ENCODE assay signal across 26 cellular contexts in the genomic region with DNA sequence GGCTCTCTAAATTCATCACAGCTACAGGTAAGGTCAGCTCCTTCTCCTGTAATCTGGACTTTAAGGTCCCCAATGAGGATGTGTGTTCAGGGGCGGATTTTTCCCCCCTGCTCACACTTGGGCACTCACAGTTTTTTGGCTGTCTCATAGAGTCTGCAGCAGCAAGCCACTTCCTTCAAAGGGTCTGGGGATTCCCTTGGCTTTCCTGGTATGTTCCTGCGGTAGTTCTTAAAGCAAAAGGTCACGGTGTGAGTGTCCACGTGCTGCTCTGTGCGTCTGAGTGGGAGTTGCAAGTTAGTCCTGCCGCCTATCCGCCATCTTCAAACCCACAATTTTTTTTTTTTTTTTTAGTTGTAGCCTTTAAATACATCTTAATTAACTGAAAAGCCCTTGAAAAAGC. TPM values are rescaled to one million over a fixed set of nuclear protein-coding genes. Genes with fewer than 3 reads are reported as not detected.
DNase-seq lines count a peak whose midpoint lies in the region; ATAC-seq and TF ChIP-seq lines count a peak whose summit lies in the region.
"Had no signal": no experiment of that assay in that cellular context is flagged by ENCODE, and none has a peak within 500 bp of the region (broad histone marks: within the 10 kb centered on the region; RNA-seq: fewer than 3 reads in every experiment).

No MANE protein-coding gene starts in this region.

- H3K56ac ChIP-seq in IMR-90 (ENCODE audit: extremely low read depth, insufficient read depth, low read length): no peak overlapping the region

- TF ChIP-seq CTCF in mammary epithelial cell (conservative IDR thresholded peaks at IDR 0.05 in 1 of 2, IDR thresholded peaks at IDR 0.05 in 1 of 2; ENCODE audit: extremely low read depth in 1 of 2, insufficient read depth in 1 of 2, low read depth in 1 of 2, low read length in 2 of 2): no peak
- TF ChIP-seq CTCF in breast epithelium (IDR thresholded peaks at IDR 0.05): no peak
- no peak for TF ChIP-seq CTCF in IMR-90 (conservative IDR thresholded peaks at IDR 0.05; ENCODE audit: low read depth, low read length)
- no peak for TF ChIP-seq CTCF in nephron (IDR thresholded peaks at IDR 0.05; ENCODE audit: unreplicated experiment in 3 of 3)
- no peak for TF ChIP-seq CTCF in endodermal cell (conservative IDR thresholded peaks at IDR 0.05)

- CTCF ChIA-PET in mammary epithelial cell (lab: Charles Lee; ENCODE audit: low non-redundant PET) (no interaction called here), IMR-90 (lab: Yijun Ruan, JAX) (interaction anchor here (0.9 kb wide), 1 partner anchor 12 kb away, joined by 4 read pairs; no protein-coding TSS in a partner anchor)

- WGBS in mammary epithelial cell (ENCODE audit: low coverage, missing lambda C conversion rate): 70% methylated on average over 7 of the region's 7 CpGs
- no CpG with 5 or more reads among the region's 7 CpGs for WGBS in IMR-90 (ENCODE audit: extremely low coverage in 2 of 2, insufficient read length in 1 of 2), 2 experiments
- WGBS in endodermal cell (ENCODE audit: insufficient coverage in 1 of 2, insufficient read length in 1 of 2), 2 experiments: 92 to 100% methylated on average over 1 to 7 of the region's 7 CpGs

- H3K9me3 ChIP-seq in mammary epithelial cell (replicated peaks; ENCODE audit: insufficient read depth, low read length) (no peaks in the 10 kb centered on the region), breast epithelium (peaks cover 0 to 7% of the 10 kb centered on the region in 2 donors), IMR-90 (ENCODE audit: control insufficient read depth, insufficient read depth, low read length) (no peaks in the 10 kb centered on the region), endodermal cell (ENCODE audit: control insufficient read depth, low read length) (peaks cover 18% of the 10 kb centered on the region)
- H3K9me3 ChIP-seq: BE2C, Peyer's patch had no signal

- H3K9ac ChIP-seq in mammary epithelial cell (ENCODE audit: insufficient read depth, low read length) (no peak overlapping the region), IMR-90 (ENCODE audit: low read depth, low read length) (no peak overlapping the region), endodermal cell (ENCODE audit: extremely low read depth, low read length, poor library complexity, severe bottlenecking) (no peak overlapping the region)
- H3K9ac ChIP-seq: KMS-11 had no signal

- no peak for ATAC-seq in IMR-90 (ENCODE audit: low read depth)

- H2BK15ac ChIP-seq in IMR-90 (ENCODE audit: low read depth, low read length): no peak overlapping the region

- no peak overlapping the region for H3K14ac ChIP-seq in IMR-90 (replicated peaks; ENCODE audit: low read depth, low read length)

- H3K27ac Mint-ChIP-seq in nephron (peak overlapping the region in 2 of 3 experiments; percentile 8 to 44), endodermal cell (no peak overlapping the region)
- H3K27ac Mint-ChIP-seq: CD4-positive, CD25-positive, alpha-beta regulatory T cell had no signal

- H3K18ac ChIP-seq in IMR-90 (ENCODE audit: low read depth, low read length): no peak overlapping the region

- no peak for TF ChIP-seq RAD21 in IMR-90 (IDR thresholded peaks at IDR 0.05; ENCODE audit: low read length)

- POLR2A ChIA-PET in IMR-90 (lab: Charles Lee; ENCODE audit: unreplicated experiment): no interaction called here

- H3K27me3 ChIP-seq in mammary epithelial cell (ENCODE audit: insufficient read depth, low read length) (no peaks in the 10 kb centered on the region), breast epithelium (no peaks in the 10 kb centered on the region), IMR-90 (ENCODE audit: control insufficient read depth, insufficient read depth, low read length) (no peaks in the 10 kb centered on the region), endodermal cell (ENCODE audit: control insufficient read depth, insufficient read depth, low read length, poor library complexity, severe bottlenecking) (no peaks in the 10 kb centered on the region)
- H3K27me3 ChIP-seq: BE2C, Peyer's patch had no signal

- H2AFZ ChIP-seq in mammary epithelial cell (ENCODE audit: low read depth, low read length) (peak overlapping the region; percentile 26), IMR-90 (replicated peaks; ENCODE audit: low read length, poor library complexity) (peak overlapping the region; percentile 32)

- H4K5ac ChIP-seq in IMR-90 (ENCODE audit: low read depth, low read length): no peak overlapping the region

- no peak overlapping the region for H2BK120ac ChIP-seq in IMR-90 (ENCODE audit: low read depth, low read length)

- no peak overlapping the region for H2AK9ac ChIP-seq in IMR-90 (replicated peaks; ENCODE audit: low read depth, low read length, poor library complexity)

- H3K4me2 ChIP-seq in mammary epithelial cell (ENCODE audit: insufficient read depth, low read depth, low read length) (no peak overlapping the region), IMR-90 (ENCODE audit: low read depth, low read length) (no peak overlapping the region)
- H3K4me2 ChIP-seq: KMS-11 had no signal

- H3K36me3 ChIP-seq in mammary epithelial cell (ENCODE audit: insufficient read depth, low read length): no peaks in the 10 kb centered on the region
- no peaks in the 10 kb centered on the region for H3K36me3 ChIP-seq in breast epithelium
- H3K36me3 ChIP-seq in IMR-90 (ENCODE audit: control insufficient read depth, insufficient read depth, low read length): no peaks in the 10 kb centered on the region
- no peaks in the 10 kb centered on the region for H3K36me3 ChIP-seq in endodermal cell (ENCODE audit: control insufficient read depth, insufficient read depth, low read length)
- H3K36me3 ChIP-seq: BE2C, Peyer's patch had no signal

- H3K9me3 Mint-ChIP-seq in nephron: peaks cover 22% of the 10 kb centered on the region
- H3K9me3 Mint-ChIP-seq in endodermal cell: no peaks in the 10 kb centered on the region

- H3K4me1 Mint-ChIP-seq in nephron (peaks cover 1% of the 10 kb centered on the region), endodermal cell (peaks cover 24% of the 10 kb centered on the region)
- H3K4me1 Mint-ChIP-seq: CD4-positive, CD25-positive, alpha-beta regulatory T cell had no signal

- BruUV-seq in mammary epithelial cell (replicated peaks; lab: Mats Ljungman, UMichigan): no TSS peak
- BruUV-seq in IMR-90 (replicated peaks; lab: Mats Ljungman, UMichigan): no TSS peak

- H3K4me3 Mint-ChIP-seq in nephron: no peak overlapping the region
- H3K4me3 Mint-ChIP-seq in endodermal cell: no peak overlapping the region
- H3K4me3 Mint-ChIP-seq: CD4-positive, CD25-positive, alpha-beta regulatory T cell; H9 had no signal

- H2BK20ac ChIP-seq in IMR-90 (ENCODE audit: low read depth, low read length): no peak overlapping the region

- H3K36me3 Mint-ChIP-seq in nephron (ENCODE audit: low read depth) (peaks cover 4% of the 10 kb centered on the region), endodermal cell (ENCODE audit: low read depth) (no peaks in the 10 kb centered on the region)
- H3K36me3 Mint-ChIP-seq: CD4-positive, CD25-positive, alpha-beta regulatory T cell had no signal

- in situ Hi-C loops in mammary epithelial cell (cut with MboI; ENCODE audit: low sequenced_read_pairs in 2 of 2) (no loop called here), IMR-90 (cut with MboI; ENCODE audit: low sequenced_read_pairs) (no loop called here)

- TF ChIP-seq POLR2A in breast epithelium (IDR thresholded peaks at IDR 0.05) (no peak), IMR-90 (IDR thresholded peaks at IDR 0.05; ENCODE audit: low read depth, low read length) (no peak)

- dilution Hi-C loops in mammary epithelial cell (cut with HindIII; ENCODE audit: low sequenced_read_pairs) (no loop called here), IMR-90 (cut with HindIII; ENCODE audit: low sequenced_read_pairs, unreplicated experiment) (no loop called here)

- no peak overlapping the region for H2AK5ac ChIP-seq in IMR-90 (ENCODE audit: low read depth, low read length)

- DNase-seq in mammary epithelial cell (no peak), breast epithelium (ENCODE audit: low spot score in 2 of 2) (no peak), IMR-90 (no peak), endodermal cell (no peak), amniotic stem cell (lab: John Stamatoyannopoulos, UW) (no peak), KG1 (lab: John Stamatoyannopoulos, UW) (no peak), NCI-H146 (lab: John Stamatoyannopoulos, UW) (no peak)
- DNase-seq: 8988T; ACHN; BE2C; CD4-positive, CD25-positive, alpha-beta regulatory T cell; DMS53; H9; MM.1S; NCI-H1417; NCI-H187; NCI-H2081 treated with DMSO at 0.1 percent for 48 hours; NCI-H2171; NCI-H226; NCI-H510A; NCI-H69; Peyer's patch; SHP77 treated with DMSO at 0.1 percent for 48 hours had no signal

- H3K4me3 ChIP-seq in mammary epithelial cell (replicated peaks in 1 of 3; ENCODE audit: insufficient read depth in 1 of 3, low read depth in 2 of 3, low read length in 3 of 3): no peak overlapping the region
- H3K4me3 ChIP-seq in breast epithelium: no peak overlapping the region
- H3K4me3 ChIP-seq in IMR-90 (ENCODE audit: insufficient read depth, low read depth, low read length): no peak overlapping the region
- no peak overlapping the region for H3K4me3 ChIP-seq in endodermal cell (ENCODE audit: low read length)
- H3K4me3 ChIP-seq: Peyer's patch, SK-N-MC had no signal

- H3K23ac ChIP-seq in IMR-90 (ENCODE audit: low read depth, low read length): no peak overlapping the region

- H4K20me1 ChIP-seq in mammary epithelial cell (ENCODE audit: insufficient read depth, low read length) (no peaks in the 10 kb centered on the region), IMR-90 (ENCODE audit: insufficient read depth, low read length) (no peaks in the 10 kb centered on the region)

- no peaks in the 10 kb centered on the region for H3K79me2 ChIP-seq in mammary epithelial cell (ENCODE audit: insufficient read depth, low read length)

- intact Hi-C loops in mammary epithelial cell (cut with micrococcal nuclease): no loop called here
- intact Hi-C loops in breast epithelium (cut with DNase I; ENCODE audit: low total_unique reads): no loop called here
- intact Hi-C loops in IMR-90 (cut with micrococcal nuclease): no loop called here

- H3K4ac ChIP-seq in IMR-90 (ENCODE audit: low read depth, low read length): no peak overlapping the region

- H3K4me1 ChIP-seq in mammary epithelial cell (ENCODE audit: insufficient read depth, low read length): no peaks in the 10 kb centered on the region
- H3K4me1 ChIP-seq in breast epithelium: no peaks in the 10 kb centered on the region
- 0 out of 2 replicates have a peak, but pooled peaks cover 1% of the 10 kb centered on the region for H3K4me1 ChIP-seq in IMR-90 (ENCODE audit: control insufficient read depth, insufficient read depth, low read length)
- H3K4me1 ChIP-seq in endodermal cell (ENCODE audit: control insufficient read depth, insufficient read depth, low read length): peaks cover 4% of the 10 kb centered on the region
- H3K4me1 ChIP-seq: BE2C, Peyer's patch had no signal

- no peaks in the 10 kb centered on the region for H3K9me1 ChIP-seq in IMR-90 (ENCODE audit: insufficient read depth, low read length)

- H4K8ac ChIP-seq in IMR-90 (ENCODE audit: low read depth in 2 of 2, low read length in 2 of 2): no peak overlapping the region

- H4K91ac ChIP-seq in IMR-90 (ENCODE audit: insufficient read depth, low read depth, low read length): no peak overlapping the region

- no peak overlapping the region for H2BK5ac ChIP-seq in IMR-90 (ENCODE audit: low read depth, low read length, poor library complexity, severe bottlenecking)

- no peaks in the 10 kb centered on the region for H3K79me1 ChIP-seq in IMR-90 (ENCODE audit: low read depth in 1 of 2, low read length in 2 of 2)

- H3K27me3 Mint-ChIP-seq in nephron (ENCODE audit: low read depth) (no peaks in the 10 kb centered on the region), endodermal cell (ENCODE audit: insufficient read depth) (peaks cover under 1% of the 10 kb centered on the region)

- H3K27ac ChIP-seq in mammary epithelial cell (ENCODE audit: insufficient read depth, low read depth, low read length) (no peak overlapping the region), breast epithelium (no peak overlapping the region), IMR-90 (ENCODE audit: insufficient read depth, low read length) (no peak overlapping the region), endodermal cell (ENCODE audit: low read depth, low read length) (no peak overlapping the region)
- H3K27ac ChIP-seq: KMS-11, Peyer's patch, SK-N-MC had no signal

RNA-seq across cellular contexts. Expression of a gene that starts 15.4 kb away (rescaled TPM):
- total RNA-seq in mammary epithelial cell: 1 to 10 TPM; 3.0 to 9.9 TPM
- polyA plus RNA-seq in mammary epithelial cell: 5.9 TPM
- polyA minus RNA-seq in mammary epithelial cell: 6.9 TPM
- total RNA-seq in breast epithelium: 1 to 10 TPM in 2 of 3 donors, under 1 TPM in 1; 0.44 to 3.3 (median 2.4) TPM
- 1.6 and 2.8 TPM in 2 replicates for total RNA-seq in IMR-90 (2012; rRNA removed)
- polyA plus RNA-seq in IMR-90 (2012; rRNA removed): 0.96 and 1.2 TPM in 2 replicates
- polyA plus RNA-seq in IMR-90 (2012; cell fraction: cytosol; rRNA removed): 0.32 and 0.40 TPM in 2 replicates
- 0.33 and 1.8 TPM in 2 replicates for polyA plus RNA-seq in IMR-90 (2012; cell fraction: nucleus; rRNA removed; ENCODE audit: low replicate concordance)
- 1 to 10 TPM; 6.5 to 9.5 TPM for total RNA-seq in endodermal cell
- polyA plus RNA-seq in endodermal cell (2013, experiment 1 of 2): 9.7 TPM
- polyA plus RNA-seq in endodermal cell (2013, experiment 2 of 2): 9.9 TPM
- total RNA-seq: Peyer's patch had no signal
